Comparison of ENCODE assay signal across 9 cellular contexts in the genomic region with DNA sequence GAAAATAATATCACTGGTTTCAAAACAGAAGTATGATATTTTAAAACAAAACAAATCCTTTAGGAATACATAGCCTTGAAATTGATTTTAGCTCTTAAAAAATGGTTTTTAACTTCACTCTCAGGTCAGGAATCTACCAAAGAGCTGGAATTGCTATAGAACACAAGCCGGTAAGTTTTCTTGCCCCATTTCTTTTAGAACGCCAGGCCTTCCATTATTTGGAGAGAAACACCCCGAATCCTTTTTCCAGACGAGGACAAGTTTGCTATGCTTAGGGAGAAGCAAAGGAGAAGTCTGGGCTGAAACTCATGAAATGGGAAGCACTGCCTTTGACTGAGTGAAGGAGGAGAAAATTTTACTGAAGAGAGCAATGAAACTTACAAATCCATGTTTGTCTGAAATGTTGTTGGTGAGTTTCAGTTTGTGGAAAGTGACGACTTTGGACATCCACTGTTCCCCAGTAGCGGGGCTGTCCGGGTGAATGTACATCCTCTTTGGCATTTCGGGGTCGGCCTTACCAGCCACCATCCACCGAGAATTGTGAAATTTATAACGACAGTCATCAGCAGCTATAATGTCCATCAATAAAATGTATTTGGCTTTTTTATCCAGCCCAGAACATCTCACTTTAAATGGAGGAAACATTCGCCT. TPM values are rescaled to one million over a fixed set of nuclear protein-coding genes. Genes with fewer than 3 reads are reported as not detected.
DNase-seq lines count a peak whose midpoint lies in the region; ATAC-seq and TF ChIP-seq lines count a peak whose summit lies in the region.
"Had no signal": no experiment of that assay in that cellular context is flagged by ENCODE, and none has a peak within 500 bp of the region (broad histone marks: within the 10 kb centered on the region; RNA-seq: fewer than 3 reads in every experiment).

No MANE protein-coding gene starts in this region.

- peaks cover 0 to 45% (median 17%) of the 10 kb centered on the region in 12 donors for H3K4me1 ChIP-seq in heart left ventricle
- peaks cover 0 to 19% of the 10 kb centered on the region in 2 donors for H3K4me1 ChIP-seq in muscle layer of duodenum (ENCODE audit: control insufficient read depth in 1 of 2, insufficient read depth in 2 of 2, low read length in 2 of 2)
- no peaks in the 10 kb centered on the region for H3K4me1 ChIP-seq in urinary bladder (ENCODE audit: insufficient read depth)

- H3K36me3 ChIP-seq in heart left ventricle (peaks cover 0 to 43% (median 16%) of the 10 kb centered on the region in 9 donors), muscle layer of duodenum (ENCODE audit: control insufficient read depth in 1 of 2, insufficient read depth in 2 of 2, low read length in 2 of 2) (peaks cover 0 to 9% of the 10 kb centered on the region in 2 donors), urinary bladder (ENCODE audit: insufficient read depth) (peaks cover 11% of the 10 kb centered on the region)

- no peak for TF ChIP-seq POLR2A in heart left ventricle (IDR thresholded peaks at IDR 0.05)

- intact Hi-C loops in heart left ventricle (cut with DNase I) (loop anchor here in 7 of 10 donors (5.0 to 10.0 kb wide), 17 partner anchors 114 to 1072 kb away; no protein-coding TSS in a partner anchor), cardiac septum (cut with DNase I) (loop anchor here (5.0 to 10.0 kb wide), 7 partner anchors 117 to 772 kb away; no protein-coding TSS in a partner anchor)

- ATAC-seq in heart left ventricle = no peak

- 53 to 62% (median 58%) methylated on average over 12 of the region's 12 CpGs for WGBS in heart left ventricle, 4 donors
- 34% methylated on average over 12 of the region's 12 CpGs for WGBS in urinary bladder

- H3K4me3 ChIP-seq in heart left ventricle (peak overlapping the region; percentile 56 to 89 (median 74)), muscle layer of duodenum (ENCODE audit: low read depth in 1 of 2, low read length in 2 of 2) (peak overlapping the region; percentile 85 to 86), urinary bladder (ENCODE audit: low read depth, low read length) (peak overlapping the region; percentile 93)

- TF ChIP-seq CTCF in heart left ventricle (IDR thresholded peaks at IDR 0.05) = no peak

- no peak for DNase-seq in heart left ventricle
- no peak for DNase-seq in cardiac septum (ENCODE audit: low spot score)
- no peak for DNase-seq in epithelial cell of prostate (ENCODE audit: low read depth, low spot score)
- no peak for DNase-seq in OCI-M2 (lab: John Stamatoyannopoulos, UW; ENCODE audit: unreplicated experiment)
- no peak for DNase-seq in effector CD8-positive, alpha-beta T cell (lab: John Stamatoyannopoulos, UW)
- DNase-seq in NCI-H2196 (lab: John Stamatoyannopoulos, UW; ENCODE audit: unreplicated experiment) = no peak

- H3K27me3 ChIP-seq in heart left ventricle = peaks cover 0 to 38% (median 4%) of the 10 kb centered on the region in 9 donors
- peaks cover 3% of the 10 kb centered on the region for H3K27me3 ChIP-seq in muscle layer of duodenum (ENCODE audit: low read depth, low read length)

- H3K27ac ChIP-seq in heart left ventricle = peak overlapping the region in 10 of 12 donors; percentile 15 to 98 (median 90)
- peak overlapping the region; percentile 96 for H3K27ac ChIP-seq in epithelial cell of prostate
- peak overlapping the region; percentile 96 for H3K27ac ChIP-seq in muscle layer of duodenum (ENCODE audit: low read length)
- H3K27ac ChIP-seq in urinary bladder (ENCODE audit: low read depth) = peak overlapping the region; percentile 94
- H3K27ac ChIP-seq: HL-60 had no signal

- no peaks in the 10 kb centered on the region for H3K9me3 ChIP-seq in heart left ventricle
- no peaks in the 10 kb centered on the region for H3K9me3 ChIP-seq in muscle layer of duodenum (ENCODE audit: control insufficient read depth in 1 of 2, low read length in 2 of 2)

RNA-seq across cellular contexts. Expression of a gene that starts 3.4 kb away (rescaled TPM):
- total RNA-seq in heart left ventricle (10 to 100 TPM; 10.3 to 31.3 (median 16.2) TPM), cardiac septum (17.1 TPM), urinary bladder (123 TPM)
- polyA plus RNA-seq in heart left ventricle (10 to 100 TPM; 11.4 to 11.6 TPM), urinary bladder (53.8 TPM)
